Comparison of ENCODE assay signal across 23 cellular contexts in the genomic region with DNA sequence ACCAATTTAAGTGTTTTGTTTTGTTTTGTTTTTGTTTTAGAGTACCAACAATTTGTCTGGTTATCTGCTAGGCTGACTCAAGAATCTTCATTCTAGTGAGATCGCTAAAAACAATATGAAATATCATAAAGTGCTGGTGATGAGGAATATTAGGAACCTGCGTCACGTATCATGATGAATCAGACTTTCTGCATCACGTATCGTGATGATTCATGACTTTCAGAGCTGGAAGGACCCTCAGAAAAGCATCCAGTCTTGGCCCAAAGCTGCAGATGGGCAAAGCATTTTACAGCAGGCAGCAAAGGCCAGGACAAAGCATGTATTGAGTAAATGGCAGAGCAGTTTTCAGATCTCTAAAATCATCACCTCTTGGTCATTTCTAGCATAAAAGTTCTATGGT.
A peak's percentile ranks its signal among the peaks of the same experiment; 100 is the strongest.
DNase-seq lines count a peak whose midpoint lies in the region; ATAC-seq and TF ChIP-seq lines count a peak whose summit lies in the region.
"Had no signal": no experiment of that assay in that cellular context is flagged by ENCODE, and none has a peak within 500 bp of the region (broad histone marks: within the 10 kb centered on the region; RNA-seq: fewer than 3 reads in every experiment).

No MANE protein-coding gene starts in this region.

- peaks cover 25% of the 10 kb centered on the region for H3K4me1 ChIP-seq in PC-9 (replicated peaks; ENCODE audit: insufficient read depth)
- H3K4me1 ChIP-seq: gastroesophageal sphincter, stomach had no signal

- no peak overlapping the region for H2AFZ ChIP-seq in PC-9

- peak; percentile 59 for DNase-seq in AG04450 (ENCODE audit: low read depth, low spot score)
- no peak for DNase-seq in PC-9
- DNase-seq in cardiac fibroblast (ENCODE audit: low read depth in 2 of 2): peak; percentile 85 to 97
- peak; percentile 94 for DNase-seq in iris pigment epithelial cell (ENCODE audit: low read depth)
- DNase-seq in GM03348 (ENCODE audit: low spot score): no peak
- no peak for DNase-seq in NCI-H1436 treated with DMSO at 0.1 percent for 48 hours (lab: John Stamatoyannopoulos, UW)
- no peak for DNase-seq in NCI-H82 treated with DMSO at 0.1 percent for 48 hours (lab: John Stamatoyannopoulos, UW; ENCODE audit: unreplicated experiment)
- DNase-seq: ACHN; activated effector memory CD4-positive, alpha-beta T cell treated with anti-CD3 and anti-CD28 coated beads, Interleukin-2, amount 50 U/mL, for 16 hours; amniotic stem cell; kidney glomerular epithelial cell; mammary epithelial cell; NCI-H1048; NCI-H2081 treated with DMSO at 0.1 percent for 48 hours; NCI-H446 treated with DMSO at 0.1 percent for 48 hours; NK-92 treated with Interleukin-12 subunit alpha and Interleukin-12 subunit beta, amount 100 ng/mL, for 24 hours; ovary; stomach; T-helper 1 cell; trophoblast cell had no signal

- POLR2A ChIA-PET in AG04450 (lab: Yijun Ruan, JAX): no interaction called here
- POLR2A ChIA-PET in PC-9 (lab: Charles Lee; ENCODE audit: unreplicated experiment): no interaction called here

- H3K9me2 ChIP-seq in PC-9 (ENCODE audit: insufficient read depth): no peaks in the 10 kb centered on the region

- H3F3A ChIP-seq in PC-9 (ENCODE audit: insufficient read depth, low read depth): peaks cover 19% of the 10 kb centered on the region

- intact Hi-C loops in PC-9 (cut with micrococcal nuclease; ENCODE audit: unreplicated experiment): loop anchor here (5.0 to 10.0 kb wide), 2 partner anchors 349 to 822 kb away; no protein-coding TSS in a partner anchor

- no peaks in the 10 kb centered on the region for H4K20me1 ChIP-seq in PC-9 (ENCODE audit: insufficient read depth)

- H3K27ac ChIP-seq in AG04450 (ENCODE audit: low read depth, low read length) (peak overlapping the region; percentile 47), PC-9 (0 out of 2 replicates have a peak overlapping the region, but pooled peaks have one; percentile 94)
- H3K27ac ChIP-seq: C4-2B, gastroesophageal sphincter, ovary, stomach had no signal

- H3K36me3 ChIP-seq in PC-9 (ENCODE audit: low read depth): no peaks in the 10 kb centered on the region
- H3K36me3 ChIP-seq: gastroesophageal sphincter, ovary, stomach had no signal

- H3K79me2 ChIP-seq in PC-9 (ENCODE audit: low read depth): no peaks in the 10 kb centered on the region

- TF ChIP-seq CTCF in AG04450 (IDR thresholded peaks at IDR 0.05; ENCODE audit: low read depth, low read length): no peak
- TF ChIP-seq CTCF in PC-9 (conservative IDR thresholded peaks at IDR 0.05): no peak
- no peak for TF ChIP-seq CTCF in cardiac fibroblast (IDR thresholded peaks at IDR 0.05; ENCODE audit: low read depth, low read length)

- ATAC-seq in GM18870 (IDR thresholded peaks at IDR 0.05; ENCODE audit: unreplicated experiment): no peak
- ATAC-seq: gastroesophageal sphincter had no signal

- H3K4me2 ChIP-seq in PC-9: no peak overlapping the region

- no peaks in the 10 kb centered on the region for H3K9me3 ChIP-seq in AG04450 (ENCODE audit: control insufficient read depth, insufficient read depth, low read length)
- H3K9me3 ChIP-seq in PC-9 (ENCODE audit: insufficient read depth, low read depth): peaks cover 3% of the 10 kb centered on the region; the same call in 1 of the 2 replicates
- H3K9me3 ChIP-seq: gastroesophageal sphincter, ovary, stomach had no signal

- CTCF ChIA-PET in AG04450 (lab: Charles Lee): interaction anchor here (0.9 to 3.1 kb wide), 3 partner anchors 46 to 251 kb away, joined by 3 to 13 read pairs (median 3); no protein-coding TSS in a partner anchor
- CTCF ChIA-PET in PC-9 (lab: Charles Lee): no interaction called here

- H3K27me3 ChIP-seq in AG04450 (ENCODE audit: control insufficient read depth, insufficient read depth, low read length) (no peaks in the 10 kb centered on the region), PC-9 (ENCODE audit: insufficient read depth, low read depth) (no peaks in the 10 kb centered on the region)
- H3K27me3 ChIP-seq: gastroesophageal sphincter, ovary, stomach had no signal

- H3K4me3 ChIP-seq in AG04450 (ENCODE audit: low read depth, low read length) (no peak overlapping the region), PC-9 (no peak overlapping the region), cardiac fibroblast (replicated peaks in 1 of 2; ENCODE audit: low read depth in 2 of 2, low read length in 2 of 2) (no peak overlapping the region)
- H3K4me3 ChIP-seq: gastroesophageal sphincter, ovary, stomach had no signal

- BruUV-seq in PC-9 (replicated peaks; lab: Mats Ljungman, UMichigan): no TSS peak

Comparison
In these comparisons a context has a peak if more than half of its experiments do, and no peak if none do; other contexts are left out.
1. DNase-seq: peak in AG04450 (single experiment), cardiac fibroblast (2 of 2) and iris pigment epithelial cell (single experiment); none in PC-9 (0 of 2), GM03348 (single experiment), NCI-H1436 treated with DMSO at 0.1 percent for 48 hours (single experiment) and NCI-H82 treated with DMSO at 0.1 percent for 48 hours (single experiment).